In genomic region chr12:47545938-47546609, GRCh38 we compare ENCODE assay signal across 19 cellular contexts.
A peak's percentile ranks its signal among the peaks of the same experiment; 100 is the strongest.
DNase-seq lines count a peak whose midpoint lies in the region; ATAC-seq and TF ChIP-seq lines count a peak whose summit lies in the region.
"Had no signal": no experiment of that assay in that cellular context is flagged by ENCODE, and none has a peak within 500 bp of the region (broad histone marks: within the 10 kb centered on the region; RNA-seq: fewer than 3 reads in every experiment).

No MANE protein-coding gene starts in this region.

- H3K27ac Mint-ChIP-seq in activated naive CD8-positive, alpha-beta T cell treated with anti-CD3 and anti-CD28 coated beads for 36 hours, result peak overlapping the region; percentile 32
- peak overlapping the region in 1 of 7 donors; percentile 12 for H3K27ac Mint-ChIP-seq in CD14-positive monocyte
- H3K27ac Mint-ChIP-seq: CD4-positive, alpha-beta memory T cell; T-cell had no signal

- H3K36me3 Mint-ChIP-seq in activated naive CD8-positive, alpha-beta T cell treated with anti-CD3 and anti-CD28 coated beads for 36 hours, result no peaks in the 10 kb centered on the region
- H3K36me3 Mint-ChIP-seq in CD14-positive monocyte, result no peaks in the 10 kb centered on the region
- H3K36me3 Mint-ChIP-seq: CD4-positive, alpha-beta memory T cell; T-cell had no signal

- TF ChIP-seq CTCF in fibroblast of pulmonary artery (IDR thresholded peaks at IDR 0.05; ENCODE audit: low read length, missing control alignments), result no peak
- TF ChIP-seq CTCF in CD14-positive monocyte (IDR thresholded peaks at IDR 0.05), result no peak

- no peak overlapping the region; a peak in 2 of 22 replicates for H3K27ac ChIP-seq in BLaER1 treated with 17β-estradiol and CSF1 and Interleukin-3, amounts not matched to agents 10 nM and 100 nM
- H3K27ac ChIP-seq: Peyer's patch, SJCRH30 had no signal

- no peak overlapping the region for H3K9ac ChIP-seq in BLaER1 treated with 17β-estradiol and CSF1 and Interleukin-3, amounts not matched to agents 10 nM and 100 nM

- ATAC-seq in HG03520 (IDR thresholded peaks at IDR 0.05; ENCODE audit: unreplicated experiment), result no peak
- ATAC-seq: HepG2, T-cell had no signal

- intact Hi-C loops in CD14-positive monocyte (cut with micrococcal nuclease), result no loop called here

- H4K20me1 ChIP-seq in BLaER1 treated with 17β-estradiol and CSF1 and Interleukin-3, amounts not matched to agents 10 nM and 100 nM, result no peaks in the 10 kb centered on the region

- DNase-seq in activated naive CD8-positive, alpha-beta T cell treated with anti-CD3 and anti-CD28 coated beads for 36 hours, result no peak
- DNase-seq in fibroblast of pulmonary artery (ENCODE audit: low read depth), result peak; percentile 14
- peak; percentile 15 for DNase-seq in stromal cell of bone marrow (ENCODE audit: low read depth)
- DNase-seq in NCI-H1105 treated with DMSO at 0.1 percent for 48 hours (lab: John Stamatoyannopoulos, UW), result no peak
- DNase-seq in CD14-positive monocyte (ENCODE audit: low spot score), result no peak
- DNase-seq: CD4-positive, alpha-beta memory T cell; KBM-7; NCI-H1694; NCI-H2081; NCI-H2171; NCI-H345; NCI-H524 treated with DMSO at 0.1 percent for 48 hours; NCI-H82; Peyer's patch; SJCRH30; T-cell had no signal

- H3K9me3 ChIP-seq in BLaER1 treated with 17β-estradiol and CSF1 and Interleukin-3, amounts not matched to agents 10 nM and 100 nM (replicated peaks in 1 of 11), result no peaks in the 10 kb centered on the region
- H3K9me3 ChIP-seq: Peyer's patch, SJCRH30 had no signal

- H3K27me3 Mint-ChIP-seq in activated naive CD8-positive, alpha-beta T cell treated with anti-CD3 and anti-CD28 coated beads for 36 hours, result no peaks in the 10 kb centered on the region
- peaks cover 1 to 6% (median 1%) of the 10 kb centered on the region in 3 donors for H3K27me3 Mint-ChIP-seq in CD14-positive monocyte (ENCODE audit: low read depth in 3 of 3)

- H3K27me3 ChIP-seq in BLaER1 treated with 17β-estradiol and CSF1 and Interleukin-3, amounts not matched to agents 10 nM and 100 nM, result no peaks in the 10 kb centered on the region
- H3K27me3 ChIP-seq: Peyer's patch had no signal

- H3K4me3 Mint-ChIP-seq in activated naive CD8-positive, alpha-beta T cell treated with anti-CD3 and anti-CD28 coated beads for 36 hours, result no peak overlapping the region
- H3K4me3 Mint-ChIP-seq in CD14-positive monocyte, result no peak overlapping the region
- H3K4me3 Mint-ChIP-seq: CD4-positive, alpha-beta memory T cell; T-cell had no signal

- H3K36me3 ChIP-seq in BLaER1 treated with 17β-estradiol and CSF1 and Interleukin-3, amounts not matched to agents 10 nM and 100 nM, result no peaks in the 10 kb centered on the region
- H3K36me3 ChIP-seq: Peyer's patch, SJCRH30 had no signal

- no peaks in the 10 kb centered on the region for H3K9me3 Mint-ChIP-seq in activated naive CD8-positive, alpha-beta T cell treated with anti-CD3 and anti-CD28 coated beads for 36 hours
- peaks cover 0 to 2% (median 0%) of the 10 kb centered on the region in 7 donors for H3K9me3 Mint-ChIP-seq in CD14-positive monocyte

- H3K4me2 ChIP-seq in BLaER1 treated with 17β-estradiol and CSF1 and Interleukin-3, amounts not matched to agents 10 nM and 100 nM, result peak overlapping the region in 10 of 11 experiments; percentile 10 to 59 (median 38); a peak in 16 of 22 replicates

- H3K4me1 Mint-ChIP-seq in activated naive CD8-positive, alpha-beta T cell treated with anti-CD3 and anti-CD28 coated beads for 36 hours, result peaks cover 20% of the 10 kb centered on the region
- peaks cover 6% of the 10 kb centered on the region for H3K4me1 Mint-ChIP-seq in CD14-positive monocyte

- peaks cover 6 to 16% (median 12%) of the 10 kb centered on the region in 10 experiments; a peak in 18 of 20 replicates for H3K4me1 ChIP-seq in BLaER1 treated with 17β-estradiol and CSF1 and Interleukin-3, amounts not matched to agents 10 nM and 100 nM
- H3K4me1 ChIP-seq: Peyer's patch, SJCRH30 had no signal

- H3K4me3 ChIP-seq in BLaER1 treated with 17β-estradiol and CSF1 and Interleukin-3, amounts not matched to agents 10 nM and 100 nM, result no peak overlapping the region
- no peak overlapping the region for H3K4me3 ChIP-seq in fibroblast of pulmonary artery (replicated peaks; ENCODE audit: low read depth, low read length)
- H3K4me3 ChIP-seq: Peyer's patch, SJCRH30 had no signal

Comparison
In these comparisons a context has a peak if more than half of its experiments do, and no peak if none do; other contexts are left out.
1. DNase-seq: peak in fibroblast of pulmonary artery (single experiment) and stromal cell of bone marrow (single experiment); none in activated naive CD8-positive, alpha-beta T cell treated with anti-CD3 and anti-CD28 coated beads for 36 hours (single experiment), NCI-H1105 treated with DMSO at 0.1 percent for 48 hours (single experiment) and CD14-positive monocyte (single experiment).